ENCODE assay signal across 1 cellular context in the genomic region with DNA sequence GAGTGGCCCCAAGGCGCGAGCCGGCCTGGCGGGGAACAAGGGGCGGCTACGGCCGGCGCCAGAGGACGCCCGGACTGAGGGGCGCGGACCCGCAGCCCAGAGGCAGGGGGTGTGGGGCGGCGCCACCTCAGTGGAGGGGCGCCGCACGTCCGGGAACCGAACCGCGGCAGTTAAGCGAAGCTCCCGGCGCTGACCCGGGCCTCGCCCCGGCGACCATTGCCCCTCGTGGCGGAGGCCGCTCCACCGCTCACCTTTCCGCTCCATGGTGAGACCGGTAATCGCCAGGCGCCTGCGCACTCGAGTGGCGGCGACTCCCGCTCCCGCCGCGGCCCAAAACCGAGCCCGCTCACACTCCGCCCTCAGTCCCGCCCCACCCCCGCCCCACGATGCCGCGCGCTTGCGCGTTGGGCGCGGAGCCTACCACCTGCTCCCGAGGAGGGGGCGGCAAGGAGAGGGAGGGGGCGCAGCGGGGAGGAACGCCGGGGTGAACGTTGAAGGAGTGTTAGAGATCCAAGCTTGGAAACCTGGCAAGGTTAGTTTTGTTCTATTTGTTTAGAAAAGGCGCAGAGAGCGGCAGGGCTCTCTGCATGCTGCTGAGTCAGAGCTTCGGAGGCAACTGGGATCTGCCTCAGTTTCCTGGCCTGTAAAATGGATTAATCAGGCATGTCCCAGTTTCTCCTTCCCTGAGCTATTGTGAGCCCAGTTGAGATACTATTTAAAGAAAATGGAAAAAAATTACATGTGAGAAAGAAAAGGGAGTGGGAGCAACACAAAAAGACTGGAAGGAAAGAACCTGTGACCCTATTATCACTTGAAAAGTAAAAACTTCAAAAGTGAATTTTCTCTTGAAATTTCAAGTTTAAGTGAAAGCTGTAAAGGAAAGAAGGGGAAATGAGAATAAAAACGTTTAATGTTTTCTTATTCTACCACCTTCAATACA.
A peak's percentile ranks its signal among the peaks of the same experiment; 100 is the strongest.
TF ChIP-seq lines count a peak whose summit lies in the region.

SRPK1 (minus strand) TSS at position 306 of the 940 bp plus-strand sequence; CDS start at position 264, 42 bp downstream.

TF ChIP-seq in HepG2, 621 proteins besides CTCF, POLR2A, EP300 and RAD21 (continued from another document and continues in another):
- TF ChIP-seq NR2F6 (IDR thresholded peaks at IDR 0.05): no peak
- TF ChIP-seq NR2F6 (CRISPR knock-in tag; IDR thresholded peaks at IDR 0.05): peak; percentile 48
- TF ChIP-seq ZEB1 (IDR thresholded peaks at IDR 0.05; ENCODE audit: insufficient replicate concordance, low read depth): peak; percentile 54
- TF ChIP-seq U2AF1 (optimal IDR thresholded peaks at IDR 0.05; ENCODE audit: low read depth, low read length): no peak
- TF ChIP-seq ARHGAP35 (CRISPR knock-in tag; IDR thresholded peaks at IDR 0.05; ENCODE audit: borderline replicate concordance): peak; percentile 95
- TF ChIP-seq IKZF1 (IDR thresholded peaks at IDR 0.05): no peak
- no peak for TF ChIP-seq BCLAF1 (IDR thresholded peaks at IDR 0.05)
- peak; percentile 86 for TF ChIP-seq SMYD3 (CRISPR knock-in tag; IDR thresholded peaks at IDR 0.05)
- TF ChIP-seq ZFP90 (CRISPR knock-in tag; IDR thresholded peaks at IDR 0.05; ENCODE audit: borderline replicate concordance): peak; percentile 80; the same call in 1 of the 2 replicates
- TF ChIP-seq, protein P1, sequence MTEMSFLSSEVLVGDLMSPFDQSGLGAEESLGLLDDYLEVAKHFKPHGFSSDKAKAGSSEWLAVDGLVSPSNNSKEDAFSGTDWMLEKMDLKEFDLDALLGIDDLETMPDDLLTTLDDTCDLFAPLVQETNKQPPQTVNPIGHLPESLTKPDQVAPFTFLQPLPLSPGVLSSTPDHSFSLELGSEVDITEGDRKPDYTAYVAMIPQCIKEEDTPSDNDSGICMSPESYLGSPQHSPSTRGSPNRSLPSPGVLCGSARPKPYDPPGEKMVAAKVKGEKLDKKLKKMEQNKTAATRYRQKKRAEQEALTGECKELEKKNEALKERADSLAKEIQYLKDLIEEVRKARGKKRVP (CRISPR knock-in tag; IDR thresholded peaks at IDR 0.05): peak in 1 of 2 experiments; percentile 76; a peak in 2 of 4 replicates
- no peak; the same call in 1 of the 2 replicates for TF ChIP-seq CEBPG (CRISPR knock-in tag; IDR thresholded peaks at IDR 0.05)
- TF ChIP-seq ZNF484 (CRISPR knock-in tag; IDR thresholded peaks at IDR 0.05; ENCODE audit: borderline replicate concordance, low read depth): no peak
- no peak for TF ChIP-seq NONO (IDR thresholded peaks at IDR 0.05)
- TF ChIP-seq NONO (CRISPR knock-in tag; conservative IDR thresholded peaks at IDR 0.05): peak; percentile 89; the same call in 1 of the 2 replicates
- TF ChIP-seq ZNF792 (CRISPR knock-in tag; IDR thresholded peaks at IDR 0.05): peak; percentile 97
- peak; percentile 92 for TF ChIP-seq SP5 (CRISPR knock-in tag; IDR thresholded peaks at IDR 0.05; ENCODE audit: borderline replicate concordance, low read depth)
- TF ChIP-seq KLF11 (CRISPR knock-in tag; IDR thresholded peaks at IDR 0.05): peak; percentile 82; the same call in 1 of the 2 replicates
- TF ChIP-seq ZNF672 (CRISPR knock-in tag; IDR thresholded peaks at IDR 0.05): no peak
- no peak for TF ChIP-seq ZC3H4 (CRISPR knock-in tag; IDR thresholded peaks at IDR 0.05; ENCODE audit: borderline replicate concordance)
- no peak for TF ChIP-seq ZNF468 (CRISPR knock-in tag; IDR thresholded peaks at IDR 0.05)
- peak; percentile 90 for TF ChIP-seq WIZ (CRISPR knock-in tag; IDR thresholded peaks at IDR 0.05)
- TF ChIP-seq ZNF276 (CRISPR knock-in tag; IDR thresholded peaks at IDR 0.05; ENCODE audit: low read depth): peak; percentile 52; the same call in 1 of the 2 replicates
- no peak for TF ChIP-seq CSRNP2 (CRISPR knock-in tag; conservative IDR thresholded peaks at IDR 0.05; ENCODE audit: low read depth)
- TF ChIP-seq, protein P2, sequence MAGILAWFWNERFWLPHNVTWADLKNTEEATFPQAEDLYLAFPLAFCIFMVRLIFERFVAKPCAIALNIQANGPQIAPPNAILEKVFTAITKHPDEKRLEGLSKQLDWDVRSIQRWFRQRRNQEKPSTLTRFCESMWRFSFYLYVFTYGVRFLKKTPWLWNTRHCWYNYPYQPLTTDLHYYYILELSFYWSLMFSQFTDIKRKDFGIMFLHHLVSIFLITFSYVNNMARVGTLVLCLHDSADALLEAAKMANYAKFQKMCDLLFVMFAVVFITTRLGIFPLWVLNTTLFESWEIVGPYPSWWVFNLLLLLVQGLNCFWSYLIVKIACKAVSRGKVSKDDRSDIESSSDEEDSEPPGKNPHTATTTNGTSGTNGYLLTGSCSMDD (CRISPR knock-in tag; IDR thresholded peaks at IDR 0.05): no peak
- TF ChIP-seq ATAD3A (CRISPR knock-in tag; IDR thresholded peaks at IDR 0.05): peak; percentile 77; the same call in 1 of the 2 replicates
- peak; percentile 19; the same call in 1 of the 2 replicates for TF ChIP-seq ZBTB37 (CRISPR knock-in tag; IDR thresholded peaks at IDR 0.05)
- TF ChIP-seq ZBTB44 (CRISPR knock-in tag; IDR thresholded peaks at IDR 0.05): peak; percentile 75; the same call in 1 of the 2 replicates
- TF ChIP-seq ZNF781 (CRISPR knock-in tag; IDR thresholded peaks at IDR 0.05; ENCODE audit: borderline replicate concordance, not compliant biosample characterization): no peak
- no peak; the same call in none of the 2 replicates for TF ChIP-seq MIER2 (CRISPR knock-in tag; IDR thresholded peaks at IDR 0.05)
- peak; percentile 89 for TF ChIP-seq ZNF605 (CRISPR knock-in tag; IDR thresholded peaks at IDR 0.05)
- TF ChIP-seq IRF9 (CRISPR knock-in tag; IDR thresholded peaks at IDR 0.05; ENCODE audit: borderline replicate concordance): peak; percentile 94; the same call in 1 of the 2 replicates
- no peak for TF ChIP-seq SOX13 (IDR thresholded peaks at IDR 0.05)
- TF ChIP-seq SOX13 (CRISPR knock-in tag; conservative IDR thresholded peaks at IDR 0.05 in 1 of 2, IDR thresholded peaks at IDR 0.05 in 1 of 2): peak in 1 of 2 experiments; percentile 25; a peak in 1 of 4 replicates
- peak; percentile 91 for TF ChIP-seq ETV6 (CRISPR knock-in tag; conservative IDR thresholded peaks at IDR 0.05)
- TF ChIP-seq ATF7-NPFF (CRISPR knock-in tag; IDR thresholded peaks at IDR 0.05; ENCODE audit: low read depth): peak; percentile 81
- no peak; the same call in none of the 2 replicates for TF ChIP-seq GMEB1 (CRISPR knock-in tag; IDR thresholded peaks at IDR 0.05; ENCODE audit: borderline replicate concordance)
- TF ChIP-seq ZNF572 (CRISPR knock-in tag; IDR thresholded peaks at IDR 0.05): no peak
- peak; percentile 80; the same call in 1 of the 2 replicates for TF ChIP-seq GZF1 (CRISPR knock-in tag; IDR thresholded peaks at IDR 0.05)
- TF ChIP-seq TRIM22 (IDR thresholded peaks at IDR 0.05): no peak
- TF ChIP-seq FOSL2 (CRISPR knock-in tag; IDR thresholded peaks at IDR 0.05): peak; percentile 59
- no peak for TF ChIP-seq NR3C1 (CRISPR knock-in tag; IDR thresholded peaks at IDR 0.05)
- TF ChIP-seq ZNF446 (CRISPR knock-in tag; IDR thresholded peaks at IDR 0.05): peak; percentile 88; the same call in 1 of the 2 replicates
- TF ChIP-seq SYNCRIP (IDR thresholded peaks at IDR 0.05; ENCODE audit: insufficient read depth, low read depth, low read length): no peak
- TF ChIP-seq ZNF256 (CRISPR knock-in tag; conservative IDR thresholded peaks at IDR 0.05): 0 out of 2 replicates have a peak, but pooled peaks have one; percentile 42
- peak; percentile 98 for TF ChIP-seq ZNF230 (CRISPR knock-in tag; IDR thresholded peaks at IDR 0.05)
- TF ChIP-seq POLR2AphosphoS2 (IDR thresholded peaks at IDR 0.05; ENCODE audit: low read depth, low read length): 0 out of 2 replicates have a peak, but pooled peaks have one; percentile 47
